In genomic region chr2:237721828-237722227, GRCh38 we compare ENCODE assay signal across 15 cellular contexts.
A peak's percentile ranks its signal among the peaks of the same experiment; 100 is the strongest.
DNase-seq lines count a peak whose midpoint lies in the region; ATAC-seq and TF ChIP-seq lines count a peak whose summit lies in the region.
"Had no signal": no experiment of that assay in that cellular context is flagged by ENCODE, and none has a peak within 500 bp of the region (broad histone marks: within the 10 kb centered on the region; RNA-seq: fewer than 3 reads in every experiment).

No MANE protein-coding gene starts in this region.

- no peak overlapping the region for H3K27ac Mint-ChIP-seq in GM23338
- peak overlapping the region; percentile 19 for H3K27ac Mint-ChIP-seq in central memory CD8-positive, alpha-beta T cell (ENCODE audit: low read depth)
- H3K27ac Mint-ChIP-seq in natural killer cell treated with Interleukin-12 subunit alpha and Interleukin-12 subunit beta and Interleukin-15 and Interleukin-18, amount 100 ng/mL, for 72 hours = peak overlapping the region; percentile 63 to 64

- H3K36me3 ChIP-seq in A673 (ENCODE audit: insufficient read depth, low read length, poor library complexity, severe bottlenecking) (no peaks in the 10 kb centered on the region), GM23338 (ENCODE audit: insufficient read depth) (peaks cover 3% of the 10 kb centered on the region; the same call in 1 of the 2 replicates), ascending aorta (peaks cover 15 to 19% of the 10 kb centered on the region in 2 donors)
- H3K36me3 ChIP-seq: BE2C, WERI-Rb-1 had no signal

- peaks cover 69% of the 10 kb centered on the region for H3K79me2 ChIP-seq in GM23338 (replicated peaks; ENCODE audit: insufficient read depth)

- CTCF ChIA-PET in A673 (lab: Charles Lee) = no interaction called here

- TF ChIP-seq CTCF in A673 (conservative IDR thresholded peaks at IDR 0.05; ENCODE audit: low read depth, low read length) = no peak
- TF ChIP-seq CTCF in GM23338 (conservative IDR thresholded peaks at IDR 0.05; ENCODE audit: low read depth in 2 of 2) = no peak
- no peak for TF ChIP-seq CTCF in ascending aorta (IDR thresholded peaks at IDR 0.05)

- DNase-seq in A673 (ENCODE audit: low spot score) (no peak), GM23338 (ENCODE audit: low spot score) (no peak), RKO (ENCODE audit: low spot score) (no peak), ascending aorta (ENCODE audit: low spot score in 2 of 2) (no peak)
- DNase-seq in central memory CD8-positive, alpha-beta T cell (ENCODE audit: low spot score in 2 of 2) = no peak
- DNase-seq in natural killer cell treated with Interleukin-12 subunit alpha and Interleukin-12 subunit beta and Interleukin-15 and Interleukin-18, amount 100 ng/mL, for 72 hours (ENCODE audit: low spot score) = peak; percentile 31
- no peak for DNase-seq in stimulated activated CD4-positive, alpha-beta T cell treated with anti-CD3 and anti-CD28 coated beads, Interleukin-4, amount 100 ng/mL, for 1 hour
- DNase-seq: BE2C; central memory CD4-positive, alpha-beta T cell; mesendoderm; stimulated activated CD4-positive, alpha-beta T cell treated with anti-CD3 and anti-CD28 coated beads, Interleukin-4, amount 100 ng/mL, for 24 hours; stimulated activated naive CD4-positive, alpha-beta T cell treated with Interleukin-2 at 50 U/mL for 16 hours; WERI-Rb-1 had no signal

- intact Hi-C loops in A673 (cut with micrococcal nuclease; ENCODE audit: unreplicated experiment) (no loop called here), ascending aorta (cut with DNase I) (no loop called here)

- no peak overlapping the region for H2AFZ ChIP-seq in GM23338

- POLR2A ChIA-PET in A673 (lab: Charles Lee; ENCODE audit: low non-redundant PET) = no interaction called here

- H3K9me3 ChIP-seq in A673 (ENCODE audit: low read depth, low read length, poor library complexity, severe bottlenecking) (no peaks in the 10 kb centered on the region), ascending aorta (no peaks in the 10 kb centered on the region)
- H3K9me3 ChIP-seq: BE2C had no signal

- no peaks in the 10 kb centered on the region for H3K9me3 Mint-ChIP-seq in GM23338
- no peaks in the 10 kb centered on the region for H3K9me3 Mint-ChIP-seq in central memory CD8-positive, alpha-beta T cell
- H3K9me3 Mint-ChIP-seq in natural killer cell treated with Interleukin-12 subunit alpha and Interleukin-12 subunit beta and Interleukin-15 and Interleukin-18, amount 100 ng/mL, for 72 hours = no peaks in the 10 kb centered on the region

- H3K4me1 ChIP-seq in A673 (ENCODE audit: insufficient read depth, low read length, poor library complexity, severe bottlenecking) (peaks cover 54% of the 10 kb centered on the region), GM23338 (ENCODE audit: insufficient read depth) (peaks cover 23% of the 10 kb centered on the region), ascending aorta (peaks cover 0 to 31% of the 10 kb centered on the region in 2 donors)

- H3K27ac ChIP-seq in A673 (ENCODE audit: low read depth, low read length, poor library complexity, severe bottlenecking) (peak overlapping the region; percentile 10), GM23338 (ENCODE audit: low read depth) (peak overlapping the region; percentile 61; the same call in 1 of the 2 replicates), ascending aorta (peak overlapping the region in 1 of 2 donors; percentile 23)
- H3K27ac ChIP-seq: HL-60, WERI-Rb-1 had no signal

- H3K4me2 ChIP-seq in GM23338 = no peak overlapping the region

- H3K4me3 Mint-ChIP-seq in GM23338 = no peak overlapping the region
- no peak overlapping the region for H3K4me3 Mint-ChIP-seq in central memory CD8-positive, alpha-beta T cell
- H3K4me3 Mint-ChIP-seq in natural killer cell treated with Interleukin-12 subunit alpha and Interleukin-12 subunit beta and Interleukin-15 and Interleukin-18, amount 100 ng/mL, for 72 hours = no peak overlapping the region

- H3K27me3 ChIP-seq in A673 (replicated peaks; ENCODE audit: insufficient read depth, low read depth, low read length, poor library complexity) (no peaks in the 10 kb centered on the region), GM23338 (ENCODE audit: insufficient read depth) (no peaks in the 10 kb centered on the region), ascending aorta (no peaks in the 10 kb centered on the region)
- H3K27me3 ChIP-seq: BE2C had no signal

- no TSS peak for BruUV-seq in A673 (replicated peaks; lab: Mats Ljungman, UMichigan)

- H4K20me1 ChIP-seq in GM23338 (replicated peaks; ENCODE audit: insufficient read depth) = peaks cover 25% of the 10 kb centered on the region

- peaks cover 39% of the 10 kb centered on the region for H3K4me1 Mint-ChIP-seq in GM23338
- peaks cover 55% of the 10 kb centered on the region for H3K4me1 Mint-ChIP-seq in central memory CD8-positive, alpha-beta T cell
- H3K4me1 Mint-ChIP-seq in natural killer cell treated with Interleukin-12 subunit alpha and Interleukin-12 subunit beta and Interleukin-15 and Interleukin-18, amount 100 ng/mL, for 72 hours (ENCODE audit: low read depth in 2 of 2) = peaks cover 39 to 44% of the 10 kb centered on the region in 2 donors

- H3K27me3 Mint-ChIP-seq in GM23338 (ENCODE audit: insufficient read depth, low read depth, poor library complexity) = peaks cover 3% of the 10 kb centered on the region
- no peaks in the 10 kb centered on the region for H3K27me3 Mint-ChIP-seq in central memory CD8-positive, alpha-beta T cell
- H3K27me3 Mint-ChIP-seq in natural killer cell treated with Interleukin-12 subunit alpha and Interleukin-12 subunit beta and Interleukin-15 and Interleukin-18, amount 100 ng/mL, for 72 hours = no peaks in the 10 kb centered on the region

- H3K9me2 ChIP-seq in GM23338 (ENCODE audit: insufficient read depth) = no peaks in the 10 kb centered on the region

- no peaks in the 10 kb centered on the region for H3F3A ChIP-seq in GM23338 (replicated peaks; ENCODE audit: low read depth)

- H3K36me3 Mint-ChIP-seq in GM23338 (ENCODE audit: low read depth) = no peaks in the 10 kb centered on the region; the same call in 1 of the 3 replicates
- peaks cover 32% of the 10 kb centered on the region for H3K36me3 Mint-ChIP-seq in central memory CD8-positive, alpha-beta T cell (ENCODE audit: insufficient read depth)
- H3K36me3 Mint-ChIP-seq in natural killer cell treated with Interleukin-12 subunit alpha and Interleukin-12 subunit beta and Interleukin-15 and Interleukin-18, amount 100 ng/mL, for 72 hours = peaks cover 4% of the 10 kb centered on the region

- H3K4me3 ChIP-seq in A673 (ENCODE audit: low read depth, low read length, poor library complexity, severe bottlenecking) (no peak overlapping the region), GM23338 (no peak overlapping the region), ascending aorta (no peak overlapping the region)

- ATAC-seq in GM23338 (no peak), GM21360 (IDR thresholded peaks at IDR 0.05; ENCODE audit: unreplicated experiment) (no peak)
- no peak for ATAC-seq in central memory CD8-positive, alpha-beta T cell (replicated peaks; ENCODE audit: extremely low read depth, poor library complexity, severe bottlenecking)
- no peak for ATAC-seq in natural killer cell treated with Interleukin-12 subunit alpha and Interleukin-12 subunit beta and Interleukin-15 and Interleukin-18, amount 100 ng/mL, for 72 hours

TF ChIP-seq in GM23338, 12 proteins besides CTCF, POLR2A, EP300 and RAD21:
- TF ChIP-seq CREB1 (CRISPR knock-in tag; IDR thresholded peaks at IDR 0.05; ENCODE audit: low read depth) (no peak), REST (IDR thresholded peaks at IDR 0.05; ENCODE audit: unreplicated experiment) (no peak), JUNB (IDR thresholded peaks at IDR 0.05; ENCODE audit: unreplicated experiment) (no peak), EZH2phosphoT487 (IDR thresholded peaks at IDR 0.05; ENCODE audit: unreplicated experiment) (no peak), EZH2 (IDR thresholded peaks at IDR 0.05; ENCODE audit: low read depth, unreplicated experiment) (no peak)
